15 cellular contexts compared by ENCODE assay signal in the genomic region with DNA sequence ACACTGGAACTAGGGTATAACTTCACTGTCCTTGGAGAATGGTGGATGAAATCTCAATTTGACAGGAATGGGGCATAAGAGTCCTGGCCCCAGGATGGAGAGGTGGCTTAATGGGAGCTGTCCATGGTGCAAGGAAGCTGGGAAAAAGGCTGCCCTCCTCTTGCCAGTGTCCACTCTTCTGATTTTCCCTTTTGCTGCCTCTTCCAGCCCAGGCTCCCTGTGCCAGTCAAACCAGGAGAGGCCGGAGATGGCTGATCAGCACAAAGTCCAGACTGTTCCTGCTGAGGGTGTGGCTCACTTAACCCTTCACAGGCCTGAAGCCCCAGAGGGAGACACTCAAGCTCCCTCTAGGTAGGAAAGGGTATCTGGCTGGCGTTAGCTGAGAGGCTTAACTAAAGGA. TPM values are rescaled to one million over a fixed set of nuclear protein-coding genes. Genes with fewer than 3 reads are reported as not detected.
A peak's percentile ranks its signal among the peaks of the same experiment; 100 is the strongest.
DNase-seq lines count a peak whose midpoint lies in the region; ATAC-seq and TF ChIP-seq lines count a peak whose summit lies in the region.
"Had no signal": no experiment of that assay in that cellular context is flagged by ENCODE, and none has a peak within 500 bp of the region (broad histone marks: within the 10 kb centered on the region; RNA-seq: fewer than 3 reads in every experiment).

Gene MYO1A, minus strand, starts transcription at position 240 of the 400 bp plus-strand sequence. CDS start 1,806 bp downstream, outside the sequence.

- peaks cover 0 to 4% of the 10 kb centered on the region in 2 experiments for H3K36me3 ChIP-seq in SK-N-SH (replicated peaks in 1 of 2; ENCODE audit: control insufficient read depth in 1 of 2, insufficient read depth in 2 of 2, low read length in 1 of 2)

- H3K4me3 ChIP-seq in SK-N-SH (ENCODE audit: low read depth in 2 of 2, low read length in 1 of 2) = no peak within 1 kb of the TSS

- WGBS in SK-N-SH (ENCODE audit: low lambda C conversion rate) = 77% methylated on average over 2 of the region's 2 CpGs

- TF ChIP-seq EP300 in SK-N-SH (IDR thresholded peaks at IDR 0.05; ENCODE audit: borderline replicate concordance in 1 of 2, low read depth in 1 of 2, low read length in 1 of 2) = no peak

- H3K4me1 ChIP-seq in SK-N-SH (ENCODE audit: control insufficient read depth in 1 of 2, insufficient read depth in 2 of 2, low read depth in 1 of 2, low read length in 1 of 2) = no peaks in the 10 kb centered on the region

- H3K4me2 ChIP-seq in SK-N-SH = no peak within 1 kb of the TSS

- H3K4me1 Mint-ChIP-seq in activated CD4-positive, alpha-beta T cell treated with anti-CD3 and anti-CD28 coated beads, Interleukin-2, amount 10 ng/mL, durations not matched to agents 7 days and 5 days = peaks cover 43% of the 10 kb centered on the region
- peaks cover 29% of the 10 kb centered on the region for H3K4me1 Mint-ChIP-seq in stimulated activated memory B cell treated with anti-CD40 and anti-IgM and Interleukin-4, amounts not matched to agents 10 μg/mL and 1 μg/mL and 100 μg/mL, for 72 hours

- CTCF ChIA-PET in activated CD4-positive, alpha-beta T cell treated with anti-CD3 and anti-CD28 coated beads, Interleukin-2, amount 10 ng/mL, durations not matched to agents 7 days and 5 days (lab: Charles Lee) = interaction anchor here (1.1 to 3.5 kb wide), 6 partner anchors 9 to 19 kb away, joined by 4 to 12 read pairs (median 4); no protein-coding TSS in a partner anchor
- CTCF ChIA-PET in SK-N-SH (lab: Yijun Ruan, JAX) = interaction anchor here (0.9 to 8.6 kb wide), 9 partner anchors 11 to 292 kb away, joined by 3 to 81 read pairs (median 4); partner anchors contain the start of genes NAB2, STAT6, TAC3 and ZBTB39

- no peaks in the 10 kb centered on the region for H3K9me2 ChIP-seq in SK-N-SH

- no peaks in the 10 kb centered on the region for H3K9me3 ChIP-seq in SK-N-SH

- H3K9me3 Mint-ChIP-seq in activated CD4-positive, alpha-beta T cell treated with anti-CD3 and anti-CD28 coated beads, Interleukin-2, amount 10 ng/mL, durations not matched to agents 7 days and 5 days = no peaks in the 10 kb centered on the region
- H3K9me3 Mint-ChIP-seq in stimulated activated memory B cell treated with anti-CD40 and anti-IgM and Interleukin-4, amounts not matched to agents 10 μg/mL and 1 μg/mL and 100 μg/mL, for 72 hours = no peaks in the 10 kb centered on the region
- H3K9me3 Mint-ChIP-seq: activated CD4-positive, alpha-beta memory T cell treated with anti-CD3 and anti-CD28 coated beads, Interleukin-2, amount 10 ng/mL, durations not matched to agents 7 days and 5 days had no signal

- DNase-seq in activated CD4-positive, alpha-beta T cell treated with anti-CD3 and anti-CD28 coated beads, Interleukin-2, amount 10 ng/mL, durations not matched to agents 7 days and 5 days = no peak
- DNase-seq in activated CD4-positive, alpha-beta T cell treated with anti-CD3 and anti-CD28 coated beads for 1 hour = no peak
- DNase-seq in SK-N-SH = no peak
- DNase-seq in iPS-NIHi11 (ENCODE audit: low spot score) = peak; percentile 79
- no peak for DNase-seq in mesenteric fat pad (ENCODE audit: low spot score)
- no peak for DNase-seq in stimulated activated CD4-positive, alpha-beta T cell treated with anti-CD3 and anti-CD28 coated beads, Interleukin-4, amount 100 ng/mL, for 1 hour
- DNase-seq: 8988T; activated CD4-positive, alpha-beta memory T cell treated with anti-CD3 and anti-CD28 coated beads, Interleukin-2, amount 10 ng/mL, durations not matched to agents 7 days and 5 days; activated naive CD4-positive, alpha-beta T cell treated with Interleukin-2 at 50 U/mL for 16 hours; DMS53; foreskin melanocyte; posterior cingulate gyrus had no signal

- H3K79me2 ChIP-seq in SK-N-SH (ENCODE audit: insufficient read depth) = no peaks in the 10 kb centered on the region

- H3F3A ChIP-seq in SK-N-SH (replicated peaks; ENCODE audit: insufficient read depth) = no peaks in the 10 kb centered on the region

- H3K27me3 Mint-ChIP-seq in activated CD4-positive, alpha-beta T cell treated with anti-CD3 and anti-CD28 coated beads, Interleukin-2, amount 10 ng/mL, durations not matched to agents 7 days and 5 days = no peaks in the 10 kb centered on the region
- H3K27me3 Mint-ChIP-seq in stimulated activated memory B cell treated with anti-CD40 and anti-IgM and Interleukin-4, amounts not matched to agents 10 μg/mL and 1 μg/mL and 100 μg/mL, for 72 hours = no peaks in the 10 kb centered on the region

- no peak for TF ChIP-seq POLR2A in GM18505 (IDR thresholded peaks at IDR 0.05; ENCODE audit: borderline replicate concordance, extremely low read depth, insufficient read depth, insufficient read length)

- peaks cover 20% of the 10 kb centered on the region for H3K36me3 Mint-ChIP-seq in activated CD4-positive, alpha-beta T cell treated with anti-CD3 and anti-CD28 coated beads, Interleukin-2, amount 10 ng/mL, durations not matched to agents 7 days and 5 days (ENCODE audit: low read depth)
- peaks cover 5% of the 10 kb centered on the region for H3K36me3 Mint-ChIP-seq in stimulated activated memory B cell treated with anti-CD40 and anti-IgM and Interleukin-4, amounts not matched to agents 10 μg/mL and 1 μg/mL and 100 μg/mL, for 72 hours

- H3K27ac Mint-ChIP-seq in activated CD4-positive, alpha-beta T cell treated with anti-CD3 and anti-CD28 coated beads, Interleukin-2, amount 10 ng/mL, durations not matched to agents 7 days and 5 days = peak within 1 kb of the TSS; percentile 0
- H3K27ac Mint-ChIP-seq in stimulated activated memory B cell treated with anti-CD40 and anti-IgM and Interleukin-4, amounts not matched to agents 10 μg/mL and 1 μg/mL and 100 μg/mL, for 72 hours = peak within 1 kb of the TSS; percentile 52
- H3K27ac Mint-ChIP-seq: activated CD4-positive, alpha-beta memory T cell treated with anti-CD3 and anti-CD28 coated beads, Interleukin-2, amount 10 ng/mL, durations not matched to agents 7 days and 5 days had no signal

- no peaks in the 10 kb centered on the region for H3K27me3 ChIP-seq in SK-N-SH (ENCODE audit: insufficient read depth)

- POLR2A ChIA-PET in activated CD4-positive, alpha-beta T cell treated with anti-CD3 and anti-CD28 coated beads, Interleukin-2, amount 10 ng/mL, durations not matched to agents 7 days and 5 days (lab: Charles Lee) = interaction anchor here (0.7 kb wide), 1 partner anchor 9 kb away, joined by 3 read pairs; no protein-coding TSS in a partner anchor
- POLR2A ChIA-PET in SK-N-SH (lab: Yijun Ruan, JAX) = no interaction called here

- no peak within 1 kb of the TSS for H2AFZ ChIP-seq in SK-N-SH (ENCODE audit: low read depth)

- no peak for TF ChIP-seq RAD21 in SK-N-SH (IDR thresholded peaks at IDR 0.05; ENCODE audit: low read length)

- no peak for ATAC-seq in stimulated activated memory B cell treated with anti-CD40 and anti-IgM and Interleukin-4, amounts not matched to agents 10 μg/mL and 1 μg/mL and 100 μg/mL, for 72 hours
- no peak for ATAC-seq in GM18505 (IDR thresholded peaks at IDR 0.05; ENCODE audit: unreplicated experiment)

- no peak for TF ChIP-seq CTCF in SK-N-SH (IDR thresholded peaks at IDR 0.05)

- no peak within 1 kb of the TSS for H3K4me3 Mint-ChIP-seq in activated CD4-positive, alpha-beta T cell treated with anti-CD3 and anti-CD28 coated beads, Interleukin-2, amount 10 ng/mL, durations not matched to agents 7 days and 5 days
- H3K4me3 Mint-ChIP-seq in stimulated activated memory B cell treated with anti-CD40 and anti-IgM and Interleukin-4, amounts not matched to agents 10 μg/mL and 1 μg/mL and 100 μg/mL, for 72 hours = no peak within 1 kb of the TSS
- H3K4me3 Mint-ChIP-seq: activated CD4-positive, alpha-beta memory T cell treated with anti-CD3 and anti-CD28 coated beads, Interleukin-2, amount 10 ng/mL, durations not matched to agents 7 days and 5 days had no signal

- H4K20me1 ChIP-seq in SK-N-SH (ENCODE audit: insufficient read depth) = no peaks in the 10 kb centered on the region

- no peak within 1 kb of the TSS for H3K27ac ChIP-seq in SK-N-SH (ENCODE audit: low read depth in 2 of 2, low read length in 1 of 2)

- no peak within 1 kb of the TSS for H3K9ac ChIP-seq in SK-N-SH

TF ChIP-seq in SK-N-SH, 30 proteins besides CTCF, POLR2A, EP300 and RAD21 (continues in another document):
- TF ChIP-seq NRF1 (IDR thresholded peaks at IDR 0.05; ENCODE audit: low read depth, low read length) = no peak
- no peak for TF ChIP-seq EZH2phosphoT487 (IDR thresholded peaks at IDR 0.05; ENCODE audit: borderline replicate concordance, low read depth)
- no peak for TF ChIP-seq MXI1 (IDR thresholded peaks at IDR 0.05; ENCODE audit: low read depth, low read length)
- TF ChIP-seq, protein P1, sequence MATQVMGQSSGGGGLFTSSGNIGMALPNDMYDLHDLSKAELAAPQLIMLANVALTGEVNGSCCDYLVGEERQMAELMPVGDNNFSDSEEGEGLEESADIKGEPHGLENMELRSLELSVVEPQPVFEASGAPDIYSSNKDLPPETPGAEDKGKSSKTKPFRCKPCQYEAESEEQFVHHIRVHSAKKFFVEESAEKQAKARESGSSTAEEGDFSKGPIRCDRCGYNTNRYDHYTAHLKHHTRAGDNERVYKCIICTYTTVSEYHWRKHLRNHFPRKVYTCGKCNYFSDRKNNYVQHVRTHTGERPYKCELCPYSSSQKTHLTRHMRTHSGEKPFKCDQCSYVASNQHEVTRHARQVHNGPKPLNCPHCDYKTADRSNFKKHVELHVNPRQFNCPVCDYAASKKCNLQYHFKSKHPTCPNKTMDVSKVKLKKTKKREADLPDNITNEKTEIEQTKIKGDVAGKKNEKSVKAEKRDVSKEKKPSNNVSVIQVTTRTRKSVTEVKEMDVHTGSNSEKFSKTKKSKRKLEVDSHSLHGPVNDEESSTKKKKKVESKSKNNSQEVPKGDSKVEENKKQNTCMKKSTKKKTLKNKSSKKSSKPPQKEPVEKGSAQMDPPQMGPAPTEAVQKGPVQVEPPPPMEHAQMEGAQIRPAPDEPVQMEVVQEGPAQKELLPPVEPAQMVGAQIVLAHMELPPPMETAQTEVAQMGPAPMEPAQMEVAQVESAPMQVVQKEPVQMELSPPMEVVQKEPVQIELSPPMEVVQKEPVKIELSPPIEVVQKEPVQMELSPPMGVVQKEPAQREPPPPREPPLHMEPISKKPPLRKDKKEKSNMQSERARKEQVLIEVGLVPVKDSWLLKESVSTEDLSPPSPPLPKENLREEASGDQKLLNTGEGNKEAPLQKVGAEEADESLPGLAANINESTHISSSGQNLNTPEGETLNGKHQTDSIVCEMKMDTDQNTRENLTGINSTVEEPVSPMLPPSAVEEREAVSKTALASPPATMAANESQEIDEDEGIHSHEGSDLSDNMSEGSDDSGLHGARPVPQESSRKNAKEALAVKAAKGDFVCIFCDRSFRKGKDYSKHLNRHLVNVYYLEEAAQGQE (IDR thresholded peaks at IDR 0.05; ENCODE audit: low read depth, low read length) = peak; percentile 93

RNA-seq across cellular contexts. Expression of gene MYO1A, which starts in this region (rescaled TPM):
- 1 to 10 TPM; 1.4 to 2.9 TPM for total RNA-seq in activated CD4-positive, alpha-beta T cell treated with anti-CD3 and anti-CD28 coated beads, Interleukin-2, amount 10 ng/mL, durations not matched to agents 7 days and 5 days
- not detected in 2 replicates for polyA plus RNA-seq in SK-N-SH (2012; rRNA removed)
- not detected in 2 replicates for polyA plus RNA-seq in SK-N-SH (2012; cell fraction: cytosol; rRNA removed)
- polyA plus RNA-seq in SK-N-SH (2012; cell fraction: nucleus; rRNA removed) = 0.11 TPM in 1 of 2 replicates, not detected in the other
- 3.6 TPM for total RNA-seq in mesenteric fat pad
- total RNA-seq: temporal lobe had no signal
